In genomic region chr12:65184176-65184857, GRCh38 we compare ENCODE assay signal across 15 cellular contexts.
"Had no signal": no experiment of that assay in that cellular context is flagged by ENCODE, and none has a peak within 500 bp of the region (broad histone marks: within the 10 kb centered on the region; RNA-seq: fewer than 3 reads in every experiment).

No MANE protein-coding gene starts in this region.

- H3K27ac Mint-ChIP-seq: neural progenitor cell had no signal

- H3K36me3 ChIP-seq: colonic mucosa, neural progenitor cell, ovary, right lobe of liver, stomach, upper lobe of left lung had no signal

- H2AFZ ChIP-seq: neural progenitor cell had no signal

- H3K9me3 ChIP-seq: colonic mucosa, ovary, right lobe of liver, spleen, stomach, testis, upper lobe of left lung had no signal

- H3K4me3 ChIP-seq: colonic mucosa, neural progenitor cell, ovary, right lobe of liver, spleen, stomach, testis, upper lobe of left lung had no signal

- ATAC-seq: esophagus mucosa, right lobe of liver had no signal

- H3K4me1 ChIP-seq: colonic mucosa, neural progenitor cell had no signal

- H3K27ac ChIP-seq: colonic mucosa, neural progenitor cell, ovary, right lobe of liver, spleen, stomach, testis, upper lobe of left lung had no signal

- H3K4me2 ChIP-seq: neural progenitor cell had no signal

- H3K9ac ChIP-seq: neural progenitor cell had no signal

- H3K9me3 Mint-ChIP-seq: neural progenitor cell had no signal

- H3K27me3 ChIP-seq: colonic mucosa, neural progenitor cell, ovary, right lobe of liver, spleen, stomach, testis, upper lobe of left lung had no signal

- H3K4me1 Mint-ChIP-seq: neural progenitor cell had no signal

- DNase-seq: activated CD4-positive, alpha-beta T cell treated with anti-CD3 and anti-CD28 coated beads, Interleukin-2, amount 50 U/mL, for 1 hour; activated naive CD4-positive, alpha-beta T cell treated with anti-CD3 and anti-CD28 coated beads, Interleukin-2, amount 50 U/mL, for 16 hours; amniotic stem cell; caudate nucleus; colonic mucosa; hypothalamus; kidney glomerular epithelial cell; ovary; right lobe of liver; spleen; stomach; testis; upper lobe of left lung had no signal

- H3K4me3 Mint-ChIP-seq: neural progenitor cell had no signal
